Comparison of ENCODE assay signal across 1 cellular context in genomic region chr17:75113798-75114551, GRCh38.
A peak's percentile ranks its signal among the peaks of the same experiment; 100 is the strongest.
TF ChIP-seq lines count a peak whose summit lies in the region.

No MANE protein-coding gene starts in this region.

TF ChIP-seq in HepG2, 621 proteins besides CTCF, POLR2A, EP300 and RAD21 (continued from another document and continues in another):
- no peak for TF ChIP-seq TBL1XR1 (IDR thresholded peaks at IDR 0.05; ENCODE audit: borderline replicate concordance, low read length, partially characterized antibody)
- TF ChIP-seq NFIB (CRISPR knock-in tag; IDR thresholded peaks at IDR 0.05; ENCODE audit: borderline replicate concordance) = 0 out of 2 replicates have a peak, but pooled peaks have one; percentile 44
- TF ChIP-seq ZIK1 (CRISPR knock-in tag; IDR thresholded peaks at IDR 0.05; ENCODE audit: borderline replicate concordance, low read depth) = 0 out of 2 replicates have a peak, but pooled peaks have one; percentile 33
- 0 out of 2 replicates have a peak, but pooled peaks have one; percentile 22 for TF ChIP-seq MTA1 (CRISPR knock-in tag; IDR thresholded peaks at IDR 0.05; ENCODE audit: borderline replicate concordance)
- peak; percentile 70 for TF ChIP-seq YY1 (IDR thresholded peaks at IDR 0.05; ENCODE audit: insufficient read depth, insufficient replicate concordance, low read depth, low read length)
- no peak for TF ChIP-seq BCL6 (CRISPR knock-in tag; IDR thresholded peaks at IDR 0.05)
- TF ChIP-seq ZNF101 (CRISPR knock-in tag; IDR thresholded peaks at IDR 0.05; ENCODE audit: borderline replicate concordance, low read depth) = no peak
- TF ChIP-seq ZSCAN30 (CRISPR knock-in tag; IDR thresholded peaks at IDR 0.05) = no peak
- TF ChIP-seq ZBTB42 (CRISPR knock-in tag; IDR thresholded peaks at IDR 0.05) = no peak
- no peak for TF ChIP-seq FOXP1 (IDR thresholded peaks at IDR 0.05)
- TF ChIP-seq FOXP1 (CRISPR knock-in tag; IDR thresholded peaks at IDR 0.05) = peak; percentile 27; the same call in 1 of the 2 replicates
- TF ChIP-seq ZNF567 (CRISPR knock-in tag; IDR thresholded peaks at IDR 0.05; ENCODE audit: borderline replicate concordance) = no peak
- TF ChIP-seq PHF8 (CRISPR knock-in tag; IDR thresholded peaks at IDR 0.05) = no peak
- TF ChIP-seq ARNT2 (CRISPR knock-in tag; IDR thresholded peaks at IDR 0.05; ENCODE audit: low read depth) = peak; percentile 38; the same call in 1 of the 2 replicates
- no peak for TF ChIP-seq TAF15 (IDR thresholded peaks at IDR 0.05; ENCODE audit: low read depth, low read length, poor library complexity, severe bottlenecking)
- peak; percentile 72; the same call in 1 of the 2 replicates for TF ChIP-seq ZNF709 (CRISPR knock-in tag; IDR thresholded peaks at IDR 0.05)
- TF ChIP-seq NFYC (CRISPR knock-in tag; IDR thresholded peaks at IDR 0.05) = no peak
- no peak for TF ChIP-seq ZNF280D (CRISPR knock-in tag; IDR thresholded peaks at IDR 0.05)
- no peak; the same call in 1 of the 2 replicates for TF ChIP-seq ZNF614 (CRISPR knock-in tag; IDR thresholded peaks at IDR 0.05; ENCODE audit: borderline replicate concordance)
- no peak for TF ChIP-seq PREB (CRISPR knock-in tag; IDR thresholded peaks at IDR 0.05)
- peak; percentile 44; the same call in 1 of the 2 replicates for TF ChIP-seq ZNF451 (CRISPR knock-in tag; IDR thresholded peaks at IDR 0.05)
- no peak for TF ChIP-seq ATF7-NPFF (CRISPR knock-in tag; IDR thresholded peaks at IDR 0.05; ENCODE audit: low read depth)
- TF ChIP-seq MEIS2 (CRISPR knock-in tag; IDR thresholded peaks at IDR 0.05) = 0 out of 2 replicates have a peak, but pooled peaks have one; percentile 50
- TF ChIP-seq ZNF674 (CRISPR knock-in tag; IDR thresholded peaks at IDR 0.05; ENCODE audit: low read depth) = no peak
- no peak for TF ChIP-seq AGO2 (optimal IDR thresholded peaks at IDR 0.05; ENCODE audit: low read depth, low read length)
- TF ChIP-seq ZBTB7A (CRISPR knock-in tag; IDR thresholded peaks at IDR 0.05) = no peak
- no peak for TF ChIP-seq GPBP1L1 (CRISPR knock-in tag; IDR thresholded peaks at IDR 0.05)
- TF ChIP-seq ZFP91 (CRISPR knock-in tag; IDR thresholded peaks at IDR 0.05; ENCODE audit: borderline replicate concordance) = peak; percentile 57; the same call in 1 of the 2 replicates
- TF ChIP-seq SOX13 (IDR thresholded peaks at IDR 0.05) = no peak
- TF ChIP-seq SOX13 (CRISPR knock-in tag; conservative IDR thresholded peaks at IDR 0.05 in 1 of 2, IDR thresholded peaks at IDR 0.05 in 1 of 2) = 0 out of 4 replicates have a peak, but pooled peaks of 1 of the 2 experiments have one; percentile 17
- TF ChIP-seq KDM2A (CRISPR knock-in tag; IDR thresholded peaks at IDR 0.05; ENCODE audit: borderline replicate concordance, low read depth) = peak; percentile 58; the same call in 1 of the 2 replicates
- no peak for TF ChIP-seq GPN1 (CRISPR knock-in tag; IDR thresholded peaks at IDR 0.05; ENCODE audit: borderline replicate concordance)
- 0 out of 2 replicates have a peak, but pooled peaks have one; percentile 54 for TF ChIP-seq ZNF772 (CRISPR knock-in tag; IDR thresholded peaks at IDR 0.05)
- TF ChIP-seq ZFY (CRISPR knock-in tag; IDR thresholded peaks at IDR 0.05) = peak; percentile 34
- no peak for TF ChIP-seq ZKSCAN8 (CRISPR knock-in tag; IDR thresholded peaks at IDR 0.05; ENCODE audit: borderline replicate concordance)
- no peak for TF ChIP-seq CHD2 (IDR thresholded peaks at IDR 0.05; ENCODE audit: low read depth, low read length)
- no peak; the same call in 1 of the 2 replicates for TF ChIP-seq ZNF768 (CRISPR knock-in tag; IDR thresholded peaks at IDR 0.05)
- no peak for TF ChIP-seq CREB1 (IDR thresholded peaks at IDR 0.05)
- peak; percentile 18; the same call in 1 of the 2 replicates for TF ChIP-seq CREB1 (CRISPR knock-in tag; IDR thresholded peaks at IDR 0.05)
- no peak for TF ChIP-seq USF2 (IDR thresholded peaks at IDR 0.05; ENCODE audit: low read depth, low read length)
- TF ChIP-seq USF2 (CRISPR knock-in tag; IDR thresholded peaks at IDR 0.05; ENCODE audit: borderline replicate concordance) = no peak
- peak; percentile 50; the same call in 1 of the 2 replicates for TF ChIP-seq ZFX (CRISPR knock-in tag; IDR thresholded peaks at IDR 0.05; ENCODE audit: low read depth)
- no peak for TF ChIP-seq E2F5 (CRISPR knock-in tag; conservative IDR thresholded peaks at IDR 0.05)
- TF ChIP-seq STAT6 (CRISPR knock-in tag; IDR thresholded peaks at IDR 0.05; ENCODE audit: borderline replicate concordance) = no peak
- TF ChIP-seq REST (IDR thresholded peaks at IDR 0.05; ENCODE audit: borderline replicate concordance in 1 of 2, low read depth in 1 of 2, low read length in 2 of 2) = no peak
- no peak for TF ChIP-seq BHLHE40 (IDR thresholded peaks at IDR 0.05; ENCODE audit: low read length)
